9 cellular contexts compared by ENCODE assay signal in genomic region chr10:93991596-93992284, GRCh38. TPM values are rescaled to one million over a fixed set of nuclear protein-coding genes. Genes with fewer than 3 reads are reported as not detected.
DNase-seq lines count a peak whose midpoint lies in the region; ATAC-seq and TF ChIP-seq lines count a peak whose summit lies in the region.
"Had no signal": no experiment of that assay in that cellular context is flagged by ENCODE, and none has a peak within 500 bp of the region (broad histone marks: within the 10 kb centered on the region; RNA-seq: fewer than 3 reads in every experiment).

No MANE protein-coding gene starts in this region.

- H3K4me1 ChIP-seq in BE2C, result peaks cover 5% of the 10 kb centered on the region; the same call in 1 of the 2 replicates
- peaks cover 27% of the 10 kb centered on the region for H3K4me1 ChIP-seq in SJCRH30
- H3K4me1 ChIP-seq in osteoblast (ENCODE audit: insufficient read depth, low read length), result peaks cover 42% of the 10 kb centered on the region

- no peak overlapping the region for H3K4me3 ChIP-seq in BE2C (ENCODE audit: low read depth, low read length)
- H3K4me3 ChIP-seq in SJCRH30, result 0 out of 2 replicates have a peak overlapping the region, but pooled peaks have one; percentile 8
- H3K4me3 ChIP-seq in osteoblast (ENCODE audit: insufficient read depth, low read length), result peak overlapping the region; percentile 54

- H3K9me3 ChIP-seq in BE2C (no peaks in the 10 kb centered on the region), SJCRH30 (replicated peaks) (no peaks in the 10 kb centered on the region), osteoblast (ENCODE audit: low read depth, low read length) (no peaks in the 10 kb centered on the region)

- H2AFZ ChIP-seq in osteoblast (ENCODE audit: low read length), result peak overlapping the region; percentile 66

- H3K27me3 ChIP-seq in BE2C, result peaks cover 12% of the 10 kb centered on the region
- H3K27me3 ChIP-seq in SJCRH30, result no peaks in the 10 kb centered on the region
- no peaks in the 10 kb centered on the region for H3K27me3 ChIP-seq in osteoblast (ENCODE audit: insufficient read depth, low read length)

- peak overlapping the region; percentile 76 for H3K4me2 ChIP-seq in osteoblast (ENCODE audit: insufficient read depth, low read length)

- H3K36me3 ChIP-seq in BE2C (no peaks in the 10 kb centered on the region), SJCRH30 (no peaks in the 10 kb centered on the region), osteoblast (ENCODE audit: insufficient read depth, low read length) (no peaks in the 10 kb centered on the region)

- H3K27ac ChIP-seq in SJCRH30 (peak overlapping the region; percentile 71), osteoblast (ENCODE audit: low read depth, low read length) (peak overlapping the region; percentile 34)

- TF ChIP-seq CTCF in BE2C (IDR thresholded peaks at IDR 0.05; ENCODE audit: low read depth, low read length) (no peak), osteoblast (IDR thresholded peaks at IDR 0.05; ENCODE audit: extremely low read depth, low read depth, low read length) (no peak)

- no peak for ATAC-seq in HG02678 (IDR thresholded peaks at IDR 0.05; ENCODE audit: unreplicated experiment)
- ATAC-seq in activated CD4-positive, CD25-positive, alpha-beta regulatory T cell treated with anti-CD3 and anti-CD28 coated beads, Interleukin-2, amount 50 U/mL, for 24 hours, result no peak
- no peak for ATAC-seq in HG02840 (IDR thresholded peaks at IDR 0.05; ENCODE audit: low FRiP score, unreplicated experiment)

- H3K79me2 ChIP-seq in osteoblast (ENCODE audit: insufficient read depth, low read length), result no peaks in the 10 kb centered on the region

- no peaks in the 10 kb centered on the region for H4K20me1 ChIP-seq in osteoblast (ENCODE audit: insufficient read depth, low read length)

- peak; percentile 7 for DNase-seq in BE2C
- peak; percentile 80 to 85 for DNase-seq in SJCRH30
- peak; percentile 77 for DNase-seq in foreskin melanocyte
- DNase-seq in osteoblast (ENCODE audit: insufficient read length, low spot score, missing footprints), result peak; percentile 97
- no peak for DNase-seq in SIG-M5 (lab: John Stamatoyannopoulos, UW)
- DNase-seq: DND-41 had no signal

RNA-seq across cellular contexts. Expression of gene PLCE1, which starts 2.0 kb away (rescaled TPM):
- 1.7 TPM for polyA plus RNA-seq in BE2C (2012; ENCODE audit: insufficient read depth, insufficient read length, low read depth)
- 4.8 and 5.0 TPM in 2 replicates for total RNA-seq in SJCRH30 (2014; rRNA removed; shearing (Covaris generic))
- 6.2 and 7.7 TPM in 2 replicates for total RNA-seq in osteoblast
